ENCODE assay signal across 24 cellular contexts in genomic region chr20:32515631-32516101, GRCh38.
DNase-seq lines count a peak whose midpoint lies in the region; ATAC-seq and TF ChIP-seq lines count a peak whose summit lies in the region.
"Had no signal": no experiment of that assay in that cellular context is flagged by ENCODE, and none has a peak within 500 bp of the region (broad histone marks: within the 10 kb centered on the region; RNA-seq: fewer than 3 reads in every experiment).

No MANE protein-coding gene starts in this region.

- no peak overlapping the region for H3K4me2 ChIP-seq in OCI-LY7 (ENCODE audit: low read length)
- H3K4me2 ChIP-seq: hepatocyte had no signal

- H3K27me3 ChIP-seq in RWPE2 (ENCODE audit: insufficient read depth, poor library complexity, severe bottlenecking), result no peaks in the 10 kb centered on the region
- H3K27me3 ChIP-seq: breast epithelium, gastrocnemius medialis, hepatocyte had no signal

- H3K27ac ChIP-seq in RWPE2 (ENCODE audit: poor library complexity, severe bottlenecking) (no peak overlapping the region), OCI-LY7 (ENCODE audit: low read depth, low read length, poor library complexity, severe bottlenecking) (no peak overlapping the region)
- H3K27ac ChIP-seq: gastrocnemius medialis, hepatocyte, HL-60, RWPE1 had no signal

- H3K9me2 ChIP-seq in OCI-LY7 (ENCODE audit: insufficient read depth, low read length), result no peaks in the 10 kb centered on the region

- intact Hi-C loops in activated CD8-positive, alpha-beta T cell treated with anti-CD3 and anti-CD28 coated beads for 36 hours (cut with micrococcal nuclease), result no loop called here
- intact Hi-C loops in posterior vena cava (cut with DNase I) (no loop called here), OCI-LY7 (cut with micrococcal nuclease; ENCODE audit: unreplicated experiment) (no loop called here)

- H3K9me3 ChIP-seq in RWPE2 (ENCODE audit: severe bottlenecking) (no peaks in the 10 kb centered on the region), OCI-LY7 (ENCODE audit: low read length) (no peaks in the 10 kb centered on the region)
- H3K9me3 ChIP-seq: breast epithelium, gastrocnemius medialis, mucosa of descending colon had no signal

- CTCF ChIA-PET in activated CD8-positive, alpha-beta T cell treated with anti-CD3 and anti-CD28 coated beads for 36 hours (lab: Charles Lee), result interaction anchor here (0.6 to 1.7 kb wide), 5 partner anchors 30 to 139 kb away, joined by 3 to 13 read pairs (median 3); no protein-coding TSS in a partner anchor
- CTCF ChIA-PET in activated CD8-positive, alpha-beta T cell treated with anti-CD3 and anti-CD28 coated beads, Interleukin-2, amount 10 ng/mL, durations not matched to agents 7 days and 5 days (lab: Charles Lee), result interaction anchor here (1.0 to 3.9 kb wide), 3 partner anchors 9 to 298 kb away, joined by 3 to 14 read pairs (median 3); no protein-coding TSS in a partner anchor
- CTCF ChIA-PET in OCI-LY7 (lab: Charles Lee; ENCODE audit: unreplicated experiment), result no interaction called here

- peak overlapping the region; percentile 60 for H3K27ac Mint-ChIP-seq in activated CD8-positive, alpha-beta T cell treated with anti-CD3 and anti-CD28 coated beads for 36 hours
- no peak overlapping the region for H3K27ac Mint-ChIP-seq in activated CD8-positive, alpha-beta T cell treated with anti-CD3 and anti-CD28 coated beads, Interleukin-2, amount 10 ng/mL, durations not matched to agents 7 days and 5 days

- H3K4me1 Mint-ChIP-seq in activated CD8-positive, alpha-beta T cell treated with anti-CD3 and anti-CD28 coated beads for 36 hours (ENCODE audit: low read depth), result peaks cover 61% of the 10 kb centered on the region
- H3K4me1 Mint-ChIP-seq in activated CD8-positive, alpha-beta T cell treated with anti-CD3 and anti-CD28 coated beads, Interleukin-2, amount 10 ng/mL, durations not matched to agents 7 days and 5 days (ENCODE audit: low read depth), result peaks cover 57% of the 10 kb centered on the region

- H3K9me3 Mint-ChIP-seq in activated CD8-positive, alpha-beta T cell treated with anti-CD3 and anti-CD28 coated beads for 36 hours, result no peaks in the 10 kb centered on the region
- H3K9me3 Mint-ChIP-seq in activated CD8-positive, alpha-beta T cell treated with anti-CD3 and anti-CD28 coated beads, Interleukin-2, amount 10 ng/mL, durations not matched to agents 7 days and 5 days (ENCODE audit: insufficient read depth), result no peaks in the 10 kb centered on the region

- no peaks in the 10 kb centered on the region for H3K36me3 ChIP-seq in RWPE2 (ENCODE audit: low read depth)
- no peaks in the 10 kb centered on the region for H3K36me3 ChIP-seq in OCI-LY7 (ENCODE audit: insufficient read depth, low read length)
- H3K36me3 ChIP-seq: breast epithelium, gastrocnemius medialis had no signal

- H3K27me3 Mint-ChIP-seq in activated CD8-positive, alpha-beta T cell treated with anti-CD3 and anti-CD28 coated beads for 36 hours, result no peaks in the 10 kb centered on the region
- no peaks in the 10 kb centered on the region for H3K27me3 Mint-ChIP-seq in activated CD8-positive, alpha-beta T cell treated with anti-CD3 and anti-CD28 coated beads, Interleukin-2, amount 10 ng/mL, durations not matched to agents 7 days and 5 days (ENCODE audit: low read depth)

- no peak for TF ChIP-seq CTCF in activated CD8-positive, alpha-beta T cell treated with anti-CD3 and anti-CD28 coated beads for 36 hours (IDR thresholded peaks at IDR 0.05)
- TF ChIP-seq CTCF in RWPE2 (IDR thresholded peaks at IDR 0.05; ENCODE audit: poor library complexity, severe bottlenecking) (no peak), OCI-LY7 (conservative IDR thresholded peaks at IDR 0.05; ENCODE audit: low read length) (no peak)

- H3K36me3 Mint-ChIP-seq in activated CD8-positive, alpha-beta T cell treated with anti-CD3 and anti-CD28 coated beads for 36 hours (ENCODE audit: low read depth), result peaks cover 34% of the 10 kb centered on the region
- peaks cover 40% of the 10 kb centered on the region for H3K36me3 Mint-ChIP-seq in activated CD8-positive, alpha-beta T cell treated with anti-CD3 and anti-CD28 coated beads, Interleukin-2, amount 10 ng/mL, durations not matched to agents 7 days and 5 days (ENCODE audit: low read depth)

- H3K4me3 ChIP-seq in RWPE2 (ENCODE audit: severe bottlenecking) (no peak overlapping the region), OCI-LY7 (ENCODE audit: low read depth, low read length, poor library complexity, severe bottlenecking) (no peak overlapping the region)
- H3K4me3 ChIP-seq: breast epithelium, gastrocnemius medialis, hepatocyte, lung, mucosa of descending colon had no signal

- POLR2A ChIA-PET in activated CD8-positive, alpha-beta T cell treated with anti-CD3 and anti-CD28 coated beads for 36 hours (lab: Charles Lee), result interaction anchor here (1.0 kb wide), 1 partner anchor 10 kb away, joined by 3 read pairs; no protein-coding TSS in a partner anchor
- POLR2A ChIA-PET in activated CD8-positive, alpha-beta T cell treated with anti-CD3 and anti-CD28 coated beads, Interleukin-2, amount 10 ng/mL, durations not matched to agents 7 days and 5 days (lab: Charles Lee), result interaction anchor here (1.2 kb wide), 1 partner anchor 20 kb away, joined by 3 read pairs; no protein-coding TSS in a partner anchor
- POLR2A ChIA-PET in OCI-LY7 (lab: Charles Lee), result interaction anchor here (0.6 kb wide), 1 partner anchor 398 kb away, joined by 4 read pairs; no protein-coding TSS in a partner anchor

- H3K4me1 ChIP-seq in RWPE2 (ENCODE audit: insufficient read depth, poor library complexity, severe bottlenecking) (peaks cover 6% of the 10 kb centered on the region), OCI-LY7 (ENCODE audit: insufficient read depth, low read length, poor library complexity, severe bottlenecking) (peaks cover 13% of the 10 kb centered on the region)

- no peak overlapping the region for H2AFZ ChIP-seq in OCI-LY7 (ENCODE audit: low read length)
- H2AFZ ChIP-seq: hepatocyte had no signal

- H4K20me1 ChIP-seq in OCI-LY7 (ENCODE audit: insufficient read depth, low read length), result no peaks in the 10 kb centered on the region

- DNase-seq in activated CD8-positive, alpha-beta T cell treated with anti-CD3 and anti-CD28 coated beads for 36 hours, result no peak
- no peak for DNase-seq in activated CD8-positive, alpha-beta T cell treated with anti-CD3 and anti-CD28 coated beads, Interleukin-2, amount 10 ng/mL, durations not matched to agents 7 days and 5 days
- peak; percentile 67 for DNase-seq in RWPE2 (ENCODE audit: low spot score)
- peak; percentile 93 for DNase-seq in left lobe of liver (ENCODE audit: low spot score)
- DNase-seq in posterior vena cava (ENCODE audit: low spot score), result peak; percentile 25
- no peak for DNase-seq in OCI-LY7 (ENCODE audit: low spot score)
- no peak for DNase-seq in LoVo (ENCODE audit: low spot score)
- DNase-seq: activated CD4-positive, alpha-beta T cell treated with anti-CD3 and anti-CD28 coated beads, Interleukin-2, amount 50 U/mL, for 4 hours; AML-193; amygdala; Calu3; gastrocnemius medialis; NCI-H1105 treated with DMSO at 0.1 percent for 48 hours; NCI-H2029; NCI-H2227 treated with DMSO at 0.1 percent for 48 hours; T1000 had no signal

- no peaks in the 10 kb centered on the region for H3K79me2 ChIP-seq in OCI-LY7 (ENCODE audit: insufficient read depth, low read depth, low read length)
- H3K79me2 ChIP-seq: hepatocyte had no signal

- ATAC-seq in activated CD8-positive, alpha-beta T cell treated with anti-CD3 and anti-CD28 coated beads for 36 hours, result no peak
- ATAC-seq in activated CD8-positive, alpha-beta T cell treated with anti-CD3 and anti-CD28 coated beads, Interleukin-2, amount 10 ng/mL, durations not matched to agents 7 days and 5 days, result no peak
- no peak for ATAC-seq in RWPE2 (ENCODE audit: low read depth)
- peak; percentile 88 for ATAC-seq in left lobe of liver
- no peak for ATAC-seq in GM18907 (IDR thresholded peaks at IDR 0.05; ENCODE audit: unreplicated experiment)
- ATAC-seq: gastrocnemius medialis, mucosa of descending colon, SK-N-SH treated with all-trans-retinoic acid at 6 μM for 48 hours had no signal

- BruUV-seq in OCI-LY7 (replicated peaks; lab: Mats Ljungman, UMichigan), result no TSS peak

- no peak overlapping the region for H3K4me3 Mint-ChIP-seq in activated CD8-positive, alpha-beta T cell treated with anti-CD3 and anti-CD28 coated beads for 36 hours
- no peak overlapping the region for H3K4me3 Mint-ChIP-seq in activated CD8-positive, alpha-beta T cell treated with anti-CD3 and anti-CD28 coated beads, Interleukin-2, amount 10 ng/mL, durations not matched to agents 7 days and 5 days

Comparison
In these comparisons a context has a peak if more than half of its experiments do, and no peak if none do; other contexts are left out.
1. DNase-seq: peak in RWPE2 (single experiment), left lobe of liver (single experiment) and posterior vena cava (single experiment); none in activated CD8-positive, alpha-beta T cell treated with anti-CD3 and anti-CD28 coated beads for 36 hours (single experiment), activated CD8-positive, alpha-beta T cell treated with anti-CD3 and anti-CD28 coated beads, Interleukin-2, amount 10 ng/mL, durations not matched to agents 7 days and 5 days (single experiment), OCI-LY7 (single experiment) and LoVo (single experiment).